ENCODE assay signal across 35 cellular contexts in genomic region chr14:97644365-97644764, GRCh38.
"Had no signal": no experiment of that assay in that cellular context is flagged by ENCODE, and none has a peak within 500 bp of the region (broad histone marks: within the 10 kb centered on the region; RNA-seq: fewer than 3 reads in every experiment).

No MANE protein-coding gene starts in this region.

- H3K4me1 Mint-ChIP-seq: activated B cell treated with CpG ODN at 0.5 μM for 24 hours, IgD-negative memory B cell had no signal

- H3K4me3 Mint-ChIP-seq: activated B cell treated with CpG ODN at 0.5 μM for 24 hours; activated CD4-positive, alpha-beta memory T cell treated with anti-CD3 and anti-CD28 coated beads for 36 hours; activated naive CD4-positive, alpha-beta T cell treated with anti-CD3 and anti-CD28 coated beads, Interleukin-2, amount 10 ng/mL, durations not matched to agents 7 days and 5 days; activated naive CD8-positive, alpha-beta T cell; activated naive CD8-positive, alpha-beta T cell treated with anti-CD3 and anti-CD28 coated beads, Interleukin-2, amount 50 U/mL, for 24 hours; activated T-cell treated with anti-CD3 and anti-CD28 coated beads, Interleukin-2, amount 50 U/mL, for 4 hours; brain; IgD-negative memory B cell; T-cell had no signal

- H3K9me3 Mint-ChIP-seq: activated B cell treated with CpG ODN at 0.5 μM for 24 hours; activated CD4-positive, alpha-beta memory T cell treated with anti-CD3 and anti-CD28 coated beads for 36 hours; activated naive CD4-positive, alpha-beta T cell treated with anti-CD3 and anti-CD28 coated beads, Interleukin-2, amount 10 ng/mL, durations not matched to agents 7 days and 5 days; activated naive CD8-positive, alpha-beta T cell treated with anti-CD3 and anti-CD28 coated beads, Interleukin-2, amount 50 U/mL, for 24 hours; activated T-cell treated with anti-CD3 and anti-CD28 coated beads, Interleukin-2, amount 50 U/mL, for 4 hours had no signal

- H3K27ac Mint-ChIP-seq: activated B cell treated with CpG ODN at 0.5 μM for 24 hours; activated CD4-positive, alpha-beta memory T cell treated with anti-CD3 and anti-CD28 coated beads for 36 hours; activated naive CD4-positive, alpha-beta T cell treated with anti-CD3 and anti-CD28 coated beads, Interleukin-2, amount 10 ng/mL, durations not matched to agents 7 days and 5 days; activated naive CD8-positive, alpha-beta T cell; activated naive CD8-positive, alpha-beta T cell treated with anti-CD3 and anti-CD28 coated beads, Interleukin-2, amount 50 U/mL, for 24 hours; brain; IgD-negative memory B cell had no signal

- H3K27me3 Mint-ChIP-seq: activated B cell treated with CpG ODN at 0.5 μM for 24 hours; activated CD4-positive, alpha-beta memory T cell treated with anti-CD3 and anti-CD28 coated beads for 36 hours; activated naive CD8-positive, alpha-beta T cell; activated naive CD8-positive, alpha-beta T cell treated with anti-CD3 and anti-CD28 coated beads, Interleukin-2, amount 50 U/mL, for 24 hours; T-cell had no signal

- H3K27ac ChIP-seq: VCaP had no signal

- ATAC-seq: activated naive CD8-positive, alpha-beta T cell treated with anti-CD3 and anti-CD28 coated beads, Interleukin-2, amount 50 U/mL, for 24 hours; activated T-cell treated with anti-CD3 and anti-CD28 coated beads, Interleukin-2, amount 50 U/mL, for 4 hours; Panc1; SK-N-SH treated with all-trans-retinoic acid at 6 μM for 48 hours; T-cell had no signal

- H3K36me3 Mint-ChIP-seq: activated CD4-positive, alpha-beta memory T cell treated with anti-CD3 and anti-CD28 coated beads for 36 hours; activated naive CD4-positive, alpha-beta T cell treated with anti-CD3 and anti-CD28 coated beads, Interleukin-2, amount 10 ng/mL, durations not matched to agents 7 days and 5 days; brain; T-cell had no signal

- DNase-seq: activated B cell treated with CpG ODN at 0.5 μM for 24 hours; activated CD4-positive, alpha-beta memory T cell treated with anti-CD3 and anti-CD28 coated beads for 36 hours; activated CD4-positive, alpha-beta T cell treated with anti-CD3 and anti-CD28 coated beads for 4 hours; activated CD4-positive, alpha-beta T cell treated with anti-CD3 and anti-CD28 coated beads, Interleukin-2, amount 50 U/mL, for 1 hour; activated CD4-positive, CD25-positive, alpha-beta regulatory T cell treated with anti-CD3 and anti-CD28 coated beads, Interleukin-2, amount 50 U/mL, for 72 hours; activated CD8-positive, alpha-beta memory T cell treated with anti-CD3 and anti-CD28 coated beads, Interleukin-2, amount 50 U/mL, for 4 hours; activated effector memory CD4-positive, alpha-beta T cell treated with Interleukin-2 at 50 U/mL for 16 hours; activated naive CD4-positive, alpha-beta T cell treated with anti-CD3 and anti-CD28 coated beads, Interleukin-2, amount 10 ng/mL, durations not matched to agents 7 days and 5 days; activated naive CD8-positive, alpha-beta T cell treated with anti-CD3 and anti-CD28 coated beads, Interleukin-2, amount 50 U/mL, for 24 hours; activated T-cell treated with anti-CD3 and anti-CD28 coated beads for 4 hours; activated T-cell treated with anti-CD3 and anti-CD28 coated beads, Interleukin-2, amount 50 U/mL, for 4 hours; anterior cingulate cortex; central memory CD4-positive, alpha-beta T cell; Kasumi-1; KBM-7; NCI-H1105 treated with DMSO at 0.1 percent for 48 hours; NCI-H1436; NCI-H1694; NCI-H1930; NCI-H2107; NCI-H2171; NCI-H510A; NCI-H526; NCI-H748 treated with DMSO at 0.1 percent for 48 hours; OCI-M1; SIG-M5; T-cell; T-helper 2 cell; T-helper 9 cell had no signal
